17 cellular contexts compared by ENCODE assay signal in the genomic region with DNA sequence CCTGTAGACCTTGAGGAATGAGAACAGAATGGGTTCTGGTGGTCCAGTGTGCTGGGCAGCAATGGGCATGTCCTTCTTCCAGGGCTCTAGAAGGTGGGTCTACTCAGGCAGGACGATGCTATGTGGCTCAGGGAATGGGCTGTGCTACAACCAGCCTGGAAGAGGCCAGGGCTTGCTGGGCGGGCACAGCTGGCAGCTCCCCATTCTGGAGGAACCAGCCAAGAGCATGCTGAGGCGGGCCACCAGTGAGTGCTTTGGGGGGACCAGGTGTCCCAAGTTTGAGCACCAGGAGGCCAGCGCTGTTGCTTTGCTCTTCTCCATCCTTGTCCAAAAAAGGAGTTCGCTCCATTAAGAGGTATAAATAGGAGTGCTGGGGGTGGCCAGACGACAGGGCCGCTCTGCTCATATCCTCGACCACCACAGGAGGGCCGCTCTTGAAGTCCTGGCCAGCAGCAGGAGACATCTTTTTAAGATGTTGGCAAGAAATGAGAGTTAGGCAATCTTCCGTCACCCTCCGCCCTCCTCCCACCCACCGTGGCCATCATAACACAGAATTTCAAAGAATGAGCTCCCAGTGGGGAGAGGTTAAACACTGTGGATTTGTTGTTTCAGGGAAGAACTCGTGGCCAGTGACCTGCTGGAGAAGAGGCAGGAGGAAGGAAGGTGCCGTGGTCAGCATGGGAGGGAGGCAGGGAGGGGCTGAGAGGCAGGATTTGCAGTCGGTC.
DNase-seq lines count a peak whose midpoint lies in the region; ATAC-seq and TF ChIP-seq lines count a peak whose summit lies in the region.
"Had no signal": no experiment of that assay in that cellular context is flagged by ENCODE, and none has a peak within 500 bp of the region (broad histone marks: within the 10 kb centered on the region; RNA-seq: fewer than 3 reads in every experiment).

No MANE protein-coding gene starts in this region.

- intact Hi-C loops in left ventricle myocardium superior (cut with micrococcal nuclease), result no loop called here
- intact Hi-C loops in sciatic nerve (cut with DNase I), result no loop called here

- H3K4me1 Mint-ChIP-seq in chondrocyte (ENCODE audit: low read depth), result peaks cover 12% of the 10 kb centered on the region

- H3K36me3 Mint-ChIP-seq in chondrocyte (ENCODE audit: low read depth), result peaks cover 4% of the 10 kb centered on the region

- H3K27me3 Mint-ChIP-seq in chondrocyte (ENCODE audit: low read depth), result no peaks in the 10 kb centered on the region
- H3K27me3 Mint-ChIP-seq: activated CD4-positive, alpha-beta T cell treated with anti-CD3 and anti-CD28 coated beads for 36 hours; activated naive CD8-positive, alpha-beta T cell treated with anti-CD3 and anti-CD28 coated beads, Interleukin-2, amount 50 U/mL, for 24 hours had no signal

- H3K27me3 ChIP-seq in BLaER1 treated with 17β-estradiol and CSF1 and Interleukin-3, amounts not matched to agents 10 nM and 100 nM, result no peaks in the 10 kb centered on the region

- H3K27ac Mint-ChIP-seq in chondrocyte (ENCODE audit: unreplicated experiment), result peak overlapping the region; percentile 22
- H3K27ac Mint-ChIP-seq: activated CD4-positive, alpha-beta T cell treated with anti-CD3 and anti-CD28 coated beads for 36 hours; activated naive CD8-positive, alpha-beta T cell treated with anti-CD3 and anti-CD28 coated beads, Interleukin-2, amount 50 U/mL, for 24 hours; T-helper 2 cell treated with Interferon-gamma antibody and Interleukin-4, amounts not matched to agents 5 μg/mL and 100 μg/mL, for 36 hours had no signal

- H3K4me1 ChIP-seq in BLaER1 treated with 17β-estradiol and CSF1 and Interleukin-3, amounts not matched to agents 10 nM and 100 nM, result peaks cover 10 to 54% (median 48%) of the 10 kb centered on the region in 10 experiments; a peak in 19 of 20 replicates

- DNase-seq in chondrocyte (ENCODE audit: low spot score) (no peak), left ventricle myocardium superior (peak; percentile 60), sciatic nerve (ENCODE audit: low spot score) (peak; percentile 81), NCI-H2029 (lab: John Stamatoyannopoulos, UW) (no peak)
- no peak for DNase-seq in stimulated activated naive CD8-positive, alpha-beta T cell treated with anti-CD3 and anti-CD28 coated beads, Interleukin-15, Interleukin-2, amounts not matched to agents 100 U/mL and 50 U/mL, for 24 hours
- no peak for DNase-seq in activated CD8-positive, alpha-beta memory T cell treated with anti-CD3 and anti-CD28 coated beads for 24 hours
- DNase-seq: activated CD4-positive, alpha-beta T cell treated with anti-CD3 and anti-CD28 coated beads for 36 hours; activated naive CD8-positive, alpha-beta T cell treated with anti-CD3 and anti-CD28 coated beads, Interleukin-2, amount 50 U/mL, for 24 hours; activated T-cell treated with anti-CD3 and anti-CD28 coated beads for 4 hours; effector CD8-positive, alpha-beta T cell; hypothalamus; MV-4-11 had no signal

- H3K36me3 ChIP-seq in BLaER1 treated with 17β-estradiol and CSF1 and Interleukin-3, amounts not matched to agents 10 nM and 100 nM, result peaks cover 0 to 12% (median 0%) of the 10 kb centered on the region in 11 experiments; a peak in 2 of 22 replicates

- TF ChIP-seq CTCF in chondrocyte (IDR thresholded peaks at IDR 0.05), result no peak

- ATAC-seq in left ventricle myocardium superior, result peak; percentile 47
- peak; percentile 95 for ATAC-seq in sciatic nerve
- ATAC-seq in stimulated activated naive CD8-positive, alpha-beta T cell treated with anti-CD3 and anti-CD28 coated beads, Interleukin-15, Interleukin-2, amounts not matched to agents 100 U/mL and 50 U/mL, for 24 hours, result no peak
- ATAC-seq in GM21717 (IDR thresholded peaks at IDR 0.05; ENCODE audit: unreplicated experiment), result no peak
- ATAC-seq: activated CD4-positive, alpha-beta T cell treated with anti-CD3 and anti-CD28 coated beads for 36 hours; activated naive CD8-positive, alpha-beta T cell treated with anti-CD3 and anti-CD28 coated beads, Interleukin-2, amount 50 U/mL, for 24 hours had no signal

- H3K9ac ChIP-seq in BLaER1 treated with 17β-estradiol and CSF1 and Interleukin-3, amounts not matched to agents 10 nM and 100 nM, result no peak overlapping the region

- H3K4me3 ChIP-seq in BLaER1 treated with 17β-estradiol and CSF1 and Interleukin-3, amounts not matched to agents 10 nM and 100 nM, result no peak overlapping the region
- H3K4me3 ChIP-seq: skin epidermis had no signal

- no peak overlapping the region for H3K4me3 Mint-ChIP-seq in chondrocyte (ENCODE audit: unreplicated experiment)
- H3K4me3 Mint-ChIP-seq: activated CD4-positive, alpha-beta T cell treated with anti-CD3 and anti-CD28 coated beads for 36 hours; activated naive CD8-positive, alpha-beta T cell treated with anti-CD3 and anti-CD28 coated beads, Interleukin-2, amount 50 U/mL, for 24 hours; T-helper 2 cell treated with Interferon-gamma antibody and Interleukin-4, amounts not matched to agents 5 μg/mL and 100 μg/mL, for 36 hours had no signal

- H3K27ac ChIP-seq in BLaER1 treated with 17β-estradiol and CSF1 and Interleukin-3, amounts not matched to agents 10 nM and 100 nM, result no peak overlapping the region
- H3K27ac ChIP-seq: RWPE1 had no signal

- peaks cover 26 to 38% (median 28%) of the 10 kb centered on the region in 11 experiments for H3K9me3 ChIP-seq in BLaER1 treated with 17β-estradiol and CSF1 and Interleukin-3, amounts not matched to agents 10 nM and 100 nM (replicated peaks in 1 of 11)

- no peaks in the 10 kb centered on the region for H4K20me1 ChIP-seq in BLaER1 treated with 17β-estradiol and CSF1 and Interleukin-3, amounts not matched to agents 10 nM and 100 nM

- H3K4me2 ChIP-seq in BLaER1 treated with 17β-estradiol and CSF1 and Interleukin-3, amounts not matched to agents 10 nM and 100 nM, result peak overlapping the region; percentile 9 to 86 (median 39); a peak in 17 of 22 replicates

- no peaks in the 10 kb centered on the region for H3K9me3 Mint-ChIP-seq in chondrocyte (ENCODE audit: low read depth)

Comparison
In these comparisons a context has a peak if more than half of its experiments do, and no peak if none do; other contexts are left out.
1. DNase-seq: peak in left ventricle myocardium superior (single experiment) and sciatic nerve (single experiment); none in chondrocyte (single experiment), stimulated activated naive CD8-positive, alpha-beta T cell treated with anti-CD3 and anti-CD28 coated beads, Interleukin-15, Interleukin-2, amounts not matched to agents 100 U/mL and 50 U/mL, for 24 hours (single experiment), activated CD8-positive, alpha-beta memory T cell treated with anti-CD3 and anti-CD28 coated beads for 24 hours (single experiment) and NCI-H2029 (single experiment).
2. ATAC-seq: peak in left ventricle myocardium superior (single experiment) and sciatic nerve (single experiment); none in stimulated activated naive CD8-positive, alpha-beta T cell treated with anti-CD3 and anti-CD28 coated beads, Interleukin-15, Interleukin-2, amounts not matched to agents 100 U/mL and 50 U/mL, for 24 hours (single experiment) and GM21717 (single experiment).